Comparison of ENCODE assay signal across 11 cellular contexts in genomic region chrX:85544609-85545008, GRCh38.
DNase-seq lines count a peak whose midpoint lies in the region; ATAC-seq and TF ChIP-seq lines count a peak whose summit lies in the region.
"Had no signal": no experiment of that assay in that cellular context is flagged by ENCODE, and none has a peak within 500 bp of the region (broad histone marks: within the 10 kb centered on the region; RNA-seq: fewer than 3 reads in every experiment).

No MANE protein-coding gene starts in this region.

- POLR2A ChIA-PET in activated CD4-positive, alpha-beta memory T cell treated with anti-CD3 and anti-CD28 coated beads for 36 hours (lab: Charles Lee), result no interaction called here

- H3K9me2 ChIP-seq in SU-DHL-6 (replicated peaks; ENCODE audit: insufficient read depth, low read length), result no peaks in the 10 kb centered on the region

- H3K27ac ChIP-seq in heart right ventricle (no peak overlapping the region), SU-DHL-6 (ENCODE audit: low read depth, low read length) (no peak overlapping the region), upper lobe of right lung (no peak overlapping the region)
- H3K27ac ChIP-seq: neutrophil had no signal

- peak overlapping the region; percentile 15 for H3K4me2 ChIP-seq in SU-DHL-6 (ENCODE audit: low read depth, low read length, poor library complexity, severe bottlenecking)

- ATAC-seq in heart right ventricle (no peak), upper lobe of right lung (no peak)
- ATAC-seq: activated naive CD8-positive, alpha-beta T cell treated with anti-CD3 and anti-CD28 coated beads, Interleukin-2, amount 50 U/mL, for 24 hours had no signal

- no peaks in the 10 kb centered on the region for H3K27me3 ChIP-seq in heart right ventricle
- H3K27me3 ChIP-seq in SU-DHL-6 (ENCODE audit: low read length), result no peaks in the 10 kb centered on the region
- no peaks in the 10 kb centered on the region for H3K27me3 ChIP-seq in upper lobe of right lung
- H3K27me3 ChIP-seq: neutrophil had no signal

- H4K20me1 ChIP-seq in SU-DHL-6 (ENCODE audit: low read depth, low read length), result no peaks in the 10 kb centered on the region

- intact Hi-C loops in heart right ventricle (cut with DNase I), result loop anchor here in 9 of 10 donors (5.0 to 10.0 kb wide), 3 partner anchors 430 to 460 kb away; no protein-coding TSS in a partner anchor
- intact Hi-C loops in cardiac septum (cut with DNase I), result loop anchor here (5.0 kb wide), 1 partner anchor 432 kb away; no protein-coding TSS in a partner anchor
- intact Hi-C loops in upper lobe of right lung (cut with DNase I), result no loop called here
- intact Hi-C loops in activated CD4-positive, alpha-beta memory T cell treated with anti-CD3 and anti-CD28 coated beads for 36 hours (cut with micrococcal nuclease), result loop anchor here (1.0 kb wide), 1 partner anchor 433 kb away; no protein-coding TSS in a partner anchor

- CTCF ChIA-PET in activated CD4-positive, alpha-beta memory T cell treated with anti-CD3 and anti-CD28 coated beads for 36 hours (lab: Charles Lee), result no interaction called here

- no peak overlapping the region for H3K9ac ChIP-seq in SU-DHL-6 (ENCODE audit: low read length)

- no peaks in the 10 kb centered on the region for H3K27me3 Mint-ChIP-seq in glutamatergic neuron (ENCODE audit: unreplicated experiment)
- H3K27me3 Mint-ChIP-seq in activated CD4-positive, alpha-beta memory T cell treated with anti-CD3 and anti-CD28 coated beads for 36 hours, result no peaks in the 10 kb centered on the region
- H3K27me3 Mint-ChIP-seq: activated naive CD8-positive, alpha-beta T cell treated with anti-CD3 and anti-CD28 coated beads, Interleukin-2, amount 50 U/mL, for 24 hours had no signal

- no peak overlapping the region for H2AFZ ChIP-seq in SU-DHL-6 (ENCODE audit: low read depth, low read length, severe bottlenecking)

- DNase-seq in heart right ventricle (no peak), cardiac septum (ENCODE audit: low spot score) (no peak), glutamatergic neuron (no peak), upper lobe of right lung (no peak), DMS153 treated with DMSO at 0.1 percent for 48 hours (lab: John Stamatoyannopoulos, UW; ENCODE audit: unreplicated experiment) (no peak), GOT3 (lab: John Stamatoyannopoulos, UW) (no peak)
- DNase-seq in activated CD4-positive, alpha-beta memory T cell treated with anti-CD3 and anti-CD28 coated beads for 36 hours, result no peak
- DNase-seq: activated CD4-positive, alpha-beta T cell treated with anti-CD3 and anti-CD28 coated beads for 1 hour; activated naive CD8-positive, alpha-beta T cell treated with anti-CD3 and anti-CD28 coated beads, Interleukin-2, amount 50 U/mL, for 24 hours had no signal

- no peak overlapping the region for H3K27ac Mint-ChIP-seq in glutamatergic neuron (ENCODE audit: unreplicated experiment)
- H3K27ac Mint-ChIP-seq in activated CD4-positive, alpha-beta memory T cell treated with anti-CD3 and anti-CD28 coated beads for 36 hours, result no peak overlapping the region
- H3K27ac Mint-ChIP-seq: activated naive CD8-positive, alpha-beta T cell treated with anti-CD3 and anti-CD28 coated beads, Interleukin-2, amount 50 U/mL, for 24 hours had no signal

- no peaks in the 10 kb centered on the region for H3F3A ChIP-seq in SU-DHL-6 (ENCODE audit: insufficient read depth)

- H3K4me1 ChIP-seq in heart right ventricle (peaks cover 0 to 5% (median 0%) of the 10 kb centered on the region in 9 donors), upper lobe of right lung (no peaks in the 10 kb centered on the region)

- no peaks in the 10 kb centered on the region for H3K79me2 ChIP-seq in SU-DHL-6 (ENCODE audit: insufficient read depth, low read length)

- TF ChIP-seq CTCF in heart right ventricle (IDR thresholded peaks at IDR 0.05) (peak in 8 of 9 donors; percentile 21 to 62 (median 44)), SU-DHL-6 (IDR thresholded peaks at IDR 0.05; ENCODE audit: insufficient read depth, low read length, poor library complexity, severe bottlenecking) (no peak), glutamatergic neuron (IDR thresholded peaks at IDR 0.05; ENCODE audit: partially characterized antibody, unreplicated experiment) (peak; percentile 67), upper lobe of right lung (IDR thresholded peaks at IDR 0.05) (peak; percentile 36)

- no peaks in the 10 kb centered on the region for H3K36me3 Mint-ChIP-seq in glutamatergic neuron (ENCODE audit: unreplicated experiment)
- no peaks in the 10 kb centered on the region for H3K36me3 Mint-ChIP-seq in activated CD4-positive, alpha-beta memory T cell treated with anti-CD3 and anti-CD28 coated beads for 36 hours

- no peak overlapping the region for H3K4me3 Mint-ChIP-seq in glutamatergic neuron (ENCODE audit: unreplicated experiment)
- H3K4me3 Mint-ChIP-seq in activated CD4-positive, alpha-beta memory T cell treated with anti-CD3 and anti-CD28 coated beads for 36 hours, result no peak overlapping the region
- H3K4me3 Mint-ChIP-seq: activated naive CD8-positive, alpha-beta T cell treated with anti-CD3 and anti-CD28 coated beads, Interleukin-2, amount 50 U/mL, for 24 hours had no signal

- no peaks in the 10 kb centered on the region for H3K36me3 ChIP-seq in heart right ventricle
- no peaks in the 10 kb centered on the region for H3K36me3 ChIP-seq in SU-DHL-6 (ENCODE audit: low read length)
- H3K36me3 ChIP-seq in upper lobe of right lung, result no peaks in the 10 kb centered on the region
- H3K36me3 ChIP-seq: neutrophil had no signal

- H3K4me1 Mint-ChIP-seq in glutamatergic neuron (ENCODE audit: low read depth, unreplicated experiment), result no peaks in the 10 kb centered on the region
- H3K4me1 Mint-ChIP-seq in activated CD4-positive, alpha-beta memory T cell treated with anti-CD3 and anti-CD28 coated beads for 36 hours (ENCODE audit: low read depth), result no peaks in the 10 kb centered on the region
- H3K4me1 Mint-ChIP-seq: activated naive CD8-positive, alpha-beta T cell treated with anti-CD3 and anti-CD28 coated beads, Interleukin-2, amount 50 U/mL, for 24 hours had no signal

- H3K4me3 ChIP-seq in heart right ventricle (peak overlapping the region in 1 of 10 donors; percentile 14), SU-DHL-6 (ENCODE audit: insufficient read depth, low read length, poor library complexity, severe bottlenecking) (no peak overlapping the region), upper lobe of right lung (no peak overlapping the region)

- WGBS in heart right ventricle, 2 donors, result 5% methylated on average over 4 of the region's 4 CpGs

- H3K9me3 ChIP-seq in heart right ventricle (no peaks in the 10 kb centered on the region), SU-DHL-6 (ENCODE audit: insufficient read depth, low read length) (no peaks in the 10 kb centered on the region), upper lobe of right lung (no peaks in the 10 kb centered on the region)
- H3K9me3 ChIP-seq: neutrophil had no signal

- H3K9me3 Mint-ChIP-seq in glutamatergic neuron (ENCODE audit: unreplicated experiment), result no peaks in the 10 kb centered on the region
- no peaks in the 10 kb centered on the region for H3K9me3 Mint-ChIP-seq in activated CD4-positive, alpha-beta memory T cell treated with anti-CD3 and anti-CD28 coated beads for 36 hours
- H3K9me3 Mint-ChIP-seq: activated naive CD8-positive, alpha-beta T cell treated with anti-CD3 and anti-CD28 coated beads, Interleukin-2, amount 50 U/mL, for 24 hours had no signal
